14 cellular contexts compared by ENCODE assay signal in the genomic region with DNA sequence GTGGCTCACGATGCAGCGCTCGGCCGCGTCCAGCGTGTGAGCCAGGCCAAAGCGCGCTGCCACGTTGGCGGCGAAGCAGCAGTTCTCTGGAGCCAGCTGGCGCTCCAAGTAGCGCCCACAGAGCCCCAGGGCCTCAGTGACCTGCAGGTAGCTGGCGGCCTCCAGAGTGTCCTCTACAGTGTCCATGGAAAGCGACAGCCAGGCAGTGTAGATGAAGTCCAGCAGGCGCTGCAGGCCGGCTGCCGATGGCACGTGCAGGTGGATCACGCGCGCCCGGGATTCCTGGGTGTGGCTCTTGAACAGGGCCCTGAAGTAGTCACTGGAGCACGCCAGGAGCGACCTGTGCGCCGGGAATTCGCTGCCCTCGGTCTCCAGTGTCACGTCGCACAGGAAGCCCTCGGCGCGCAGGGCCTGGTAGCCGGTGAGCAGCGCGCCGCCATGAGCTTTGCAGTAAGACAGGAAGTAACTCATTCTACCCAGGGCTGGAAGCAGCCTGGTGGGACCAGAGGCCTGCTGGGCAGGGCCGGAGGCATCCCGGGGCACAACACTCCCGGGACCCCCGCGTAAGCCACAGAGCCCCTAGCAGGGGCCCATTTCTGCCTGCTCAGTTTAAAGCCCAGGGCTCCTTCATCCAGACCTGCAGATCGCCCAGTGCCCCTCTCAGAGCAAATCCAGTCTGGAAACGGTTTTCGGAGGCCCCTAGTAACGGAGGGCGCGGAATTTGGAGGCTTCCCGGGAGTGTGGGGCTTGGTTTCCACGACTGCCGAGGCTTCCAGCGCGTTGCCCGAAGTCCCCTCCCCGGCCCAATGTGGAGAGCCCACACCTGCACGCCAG. TPM values are rescaled to one million over a fixed set of nuclear protein-coding genes. Genes with fewer than 3 reads are reported as not detected.
DNase-seq lines count a peak whose midpoint lies in the region; ATAC-seq and TF ChIP-seq lines count a peak whose summit lies in the region.
"Had no signal": no experiment of that assay in that cellular context is flagged by ENCODE, and none has a peak within 500 bp of the region (broad histone marks: within the 10 kb centered on the region; RNA-seq: fewer than 3 reads in every experiment).

No MANE protein-coding gene starts in this region.

- H3K4me3 ChIP-seq in CD4-positive, alpha-beta memory T cell (ENCODE audit: low read length in 2 of 2), result peak overlapping the region in 1 of 2 donors; percentile 43
- H3K4me3 ChIP-seq in HUES64 (ENCODE audit: low read length), result peak overlapping the region; percentile 59
- peak overlapping the region; percentile 58 for H3K4me3 ChIP-seq in adipocyte (ENCODE audit: low read length)
- peak overlapping the region; percentile 65 for H3K4me3 ChIP-seq in psoas muscle
- H3K4me3 ChIP-seq: SJSA1 had no signal

- H3K9me3 ChIP-seq in CD4-positive, alpha-beta memory T cell (ENCODE audit: control insufficient read depth in 1 of 2, low read length in 2 of 2), result no peaks in the 10 kb centered on the region
- H3K9me3 ChIP-seq in HUES64 (ENCODE audit: insufficient read depth, low read depth, low read length) (no peaks in the 10 kb centered on the region), adipocyte (ENCODE audit: control insufficient read depth, low read length) (no peaks in the 10 kb centered on the region), psoas muscle (no peaks in the 10 kb centered on the region)
- H3K9me3 ChIP-seq: esophagus squamous epithelium, SJSA1 had no signal

- H3K9me3 Mint-ChIP-seq in CD4-positive, alpha-beta memory T cell, result no peaks in the 10 kb centered on the region

- no peaks in the 10 kb centered on the region for H3K4me1 ChIP-seq in CD4-positive, alpha-beta memory T cell (ENCODE audit: insufficient read depth, low read length)
- no peaks in the 10 kb centered on the region for H3K4me1 ChIP-seq in HUES64 (ENCODE audit: insufficient read depth, low read length)
- H3K4me1 ChIP-seq in adipocyte (ENCODE audit: control insufficient read depth, insufficient read depth, low read length), result no peaks in the 10 kb centered on the region
- H3K4me1 ChIP-seq in psoas muscle, result no peaks in the 10 kb centered on the region
- H3K4me1 ChIP-seq: SJSA1 had no signal

- DNase-seq in CD4-positive, alpha-beta memory T cell, result peak in 3 of 5 donors; percentile 5 to 20 (median 20)
- DNase-seq in adipocyte (ENCODE audit: low read depth) (no peak), psoas muscle (peak; percentile 10 to 66), NCI-H1417 treated with DMSO at 0.1 percent for 48 hours (lab: John Stamatoyannopoulos, UW) (no peak), left lobe of liver (ENCODE audit: low spot score) (no peak), COLO668 (lab: John Stamatoyannopoulos, UW; ENCODE audit: unreplicated experiment) (no peak), NOMO-1 treated with dmso at 0.1 percent for 144 hours (lab: John Stamatoyannopoulos, UW; ENCODE audit: unreplicated experiment) (no peak)
- DNase-seq: esophagus squamous epithelium, NCI-H524 had no signal

- 87% methylated on average over 57 of the region's 57 CpGs for WGBS in HUES64
- 39 to 57% (median 44%) methylated on average over 36 to 57 of the region's 57 CpGs for WGBS in psoas muscle, 3 donors

- no peaks in the 10 kb centered on the region for H3K27me3 ChIP-seq in CD4-positive, alpha-beta memory T cell (ENCODE audit: insufficient read depth, low read length)
- H3K27me3 ChIP-seq in HUES64 (ENCODE audit: insufficient read depth, low read length), result 0 out of 2 replicates have a peak, but pooled peaks cover 3% of the 10 kb centered on the region
- no peaks in the 10 kb centered on the region for H3K27me3 ChIP-seq in adipocyte (replicated peaks; ENCODE audit: control insufficient read depth, insufficient read depth, low read length)
- no peaks in the 10 kb centered on the region for H3K27me3 ChIP-seq in psoas muscle (ENCODE audit: insufficient read depth in 3 of 3, low read length in 2 of 3)
- H3K27me3 ChIP-seq: SJSA1 had no signal

- TF ChIP-seq CTCF in psoas muscle (IDR thresholded peaks at IDR 0.05), result no peak

- no peaks in the 10 kb centered on the region for H3K36me3 ChIP-seq in CD4-positive, alpha-beta memory T cell (ENCODE audit: insufficient read depth, low read length)
- H3K36me3 ChIP-seq in HUES64 (ENCODE audit: insufficient read depth, low read length) (no peaks in the 10 kb centered on the region), adipocyte (ENCODE audit: control insufficient read depth, insufficient read depth, low read length, severe bottlenecking) (no peaks in the 10 kb centered on the region), psoas muscle (ENCODE audit: insufficient read depth in 1 of 2, low read depth in 1 of 2) (no peaks in the 10 kb centered on the region)
- H3K36me3 ChIP-seq: esophagus squamous epithelium, SJSA1 had no signal

- peak overlapping the region in 2 of 7 donors; percentile 46 to 59 for H3K27ac Mint-ChIP-seq in CD4-positive, alpha-beta memory T cell
- H3K27ac Mint-ChIP-seq: CD14-positive monocyte had no signal

- intact Hi-C loops in CD4-positive, alpha-beta memory T cell (cut with micrococcal nuclease), result loop anchor here (10.0 kb wide), 1 partner anchor 283 kb away; the partner anchor contains the start of gene CNKSR2
- intact Hi-C loops in psoas muscle (cut with DNase I), result no loop called here

- POLR2A ChIA-PET in CD4-positive, alpha-beta memory T cell (lab: Charles Lee; ENCODE audit: partially characterized antibody), result interaction anchor here (1.0 to 1.1 kb wide), 2 partner anchors 219 to 283 kb away, joined by 3 read pairs; partner anchors contain the start of gene CNKSR2

- peak overlapping the region; percentile 35 to 83 (median 68) for H3K4me3 Mint-ChIP-seq in CD4-positive, alpha-beta memory T cell

- H3K27ac ChIP-seq in CD4-positive, alpha-beta memory T cell (ENCODE audit: low read depth, low read length), result no peak overlapping the region
- no peak overlapping the region for H3K27ac ChIP-seq in HUES64 (ENCODE audit: low read depth, low read length)
- H3K27ac ChIP-seq in psoas muscle, result peak overlapping the region; percentile 94
- H3K27ac ChIP-seq: esophagus squamous epithelium, SJSA1 had no signal

- CTCF ChIA-PET in CD4-positive, alpha-beta memory T cell (lab: Charles Lee; ENCODE audit: partially characterized antibody), result no interaction called here

- peaks cover 0 to 2% (median 0%) of the 10 kb centered on the region in 4 donors for H3K4me1 Mint-ChIP-seq in CD4-positive, alpha-beta memory T cell

- H3K9ac ChIP-seq in HUES64 (ENCODE audit: low read depth, low read length), result peak overlapping the region; percentile 36; the same call in 1 of the 2 replicates
- no peak overlapping the region for H3K9ac ChIP-seq in adipocyte (ENCODE audit: low read length)

- ATAC-seq in psoas muscle, result peak; percentile 14 to 47 (median 29)
- no peak for ATAC-seq in left lobe of liver

- H3K36me3 Mint-ChIP-seq in CD4-positive, alpha-beta memory T cell, result no peaks in the 10 kb centered on the region
- H3K36me3 Mint-ChIP-seq: CD14-positive monocyte had no signal

- peaks cover 0 to 4% of the 10 kb centered on the region in 2 donors for H3K27me3 Mint-ChIP-seq in CD4-positive, alpha-beta memory T cell

RNA-seq across cellular contexts. Expression of gene KLHL34, which starts 0.6 kb away (rescaled TPM):
- total RNA-seq in CD4-positive, alpha-beta memory T cell, result 1 to 10 TPM; 2.5 to 2.6 TPM
- polyA plus RNA-seq in CD4-positive, alpha-beta memory T cell, result 1 to 10 TPM in 1 of 2 donors, under 1 TPM in 1; 0.64 to 1.7 TPM
- polyA plus RNA-seq in HUES64 (2013, experiment 1 of 2), result 0.15 TPM
- polyA plus RNA-seq in HUES64 (2013, experiment 2 of 2), result 0.13 TPM
- total RNA-seq in psoas muscle (10 to 100 TPM in 2 of 4 donors, 1 to 10 TPM in 2; 7.3 to 23.6 (median 13.1) TPM), left lobe of liver (0.33 TPM)
- 10 to 100 TPM in 2 of 3 donors, under 1 TPM in 1; 0.99 to 29.6 (median 14.4) TPM for polyA plus RNA-seq in psoas muscle
- total RNA-seq: H4, M059J, SJSA1 had no signal
- polyA plus RNA-seq: CD14-positive monocyte had no signal

Comparison
In these comparisons a context has a peak if more than half of its experiments do, and no peak if none do; other contexts are left out.
1. DNase-seq: peak in CD4-positive, alpha-beta memory T cell (3 of 5) and psoas muscle (2 of 2); none in adipocyte (single experiment), NCI-H1417 treated with DMSO at 0.1 percent for 48 hours (single experiment), left lobe of liver (single experiment), COLO668 (single experiment) and NOMO-1 treated with dmso at 0.1 percent for 144 hours (single experiment).